8 cellular contexts compared by ENCODE assay signal in the genomic region with DNA sequence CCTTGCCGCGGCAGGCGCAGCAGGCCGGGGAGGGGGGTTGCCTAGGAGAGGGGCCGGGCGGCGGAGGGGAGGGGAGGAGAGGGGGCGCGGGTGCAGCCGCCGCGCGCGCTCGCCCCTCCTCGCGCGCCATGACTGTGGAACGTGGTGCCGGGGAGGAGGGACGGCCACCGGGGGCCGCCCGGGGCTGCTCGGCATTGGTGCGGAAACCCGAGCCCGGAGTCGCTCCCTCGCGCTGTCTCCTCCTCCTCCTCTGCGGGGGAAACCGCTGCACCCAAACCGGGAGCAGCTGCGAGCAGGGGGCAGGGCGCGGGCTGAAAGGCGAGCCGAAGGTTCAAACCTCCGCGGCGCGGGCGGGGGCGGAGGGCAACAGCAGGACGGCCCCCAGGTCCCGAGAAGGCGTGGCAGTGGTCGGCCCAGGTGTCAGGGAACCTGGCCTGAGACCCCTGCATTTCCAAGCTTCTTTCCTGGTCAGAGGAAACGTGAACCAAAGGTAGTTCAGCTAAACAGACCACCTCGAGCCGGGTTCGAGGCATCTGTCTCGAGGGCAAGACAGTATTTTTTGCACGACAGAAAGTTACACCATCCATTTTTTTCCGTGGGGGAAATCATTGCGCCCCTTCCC. TPM values are rescaled to one million over a fixed set of nuclear protein-coding genes. Genes with fewer than 3 reads are reported as not detected.
A peak's percentile ranks its signal among the peaks of the same experiment; 100 is the strongest.
DNase-seq lines count a peak whose midpoint lies in the region; ATAC-seq, FAIRE-seq and TF ChIP-seq lines count a peak whose summit lies in the region.

No MANE protein-coding gene starts in this region.

- POLR2A ChIA-PET in HEK293T (lab: Yijun Ruan, JAX) = interaction anchor here (0.8 to 3.9 kb wide), 16 partner anchors 11 to 236 kb away, joined by 3 to 27 read pairs (median 4); a partner anchor contains a TSS

- H3K27me3 ChIP-seq in astrocyte (ENCODE audit: insufficient read depth, low read length) = no peaks in the 10 kb centered on the region

- peaks cover 6% of the 10 kb centered on the region for H3K27me3 Mint-ChIP-seq in T-helper 1 cell treated with Interleukin-12 subunit alpha and Interleukin-12 subunit beta and Interleukin-4 antibody, amounts not matched to agents 30 μg/mL and 1 μg/mL, for 36 hours (ENCODE audit: low read depth)
- H3K27me3 Mint-ChIP-seq in astrocyte (ENCODE audit: low read depth, unreplicated experiment) = no peaks in the 10 kb centered on the region

- no peaks in the 10 kb centered on the region for H3K36me3 ChIP-seq in astrocyte (ENCODE audit: insufficient read depth, low read length)

- H4K20me1 ChIP-seq in astrocyte (ENCODE audit: insufficient read depth, low read length) = peaks cover 6% of the 10 kb centered on the region

- H3K79me2 ChIP-seq in astrocyte (ENCODE audit: insufficient read depth, low read length) = peaks cover 32% of the 10 kb centered on the region

- H3K4me1 ChIP-seq in astrocyte (ENCODE audit: insufficient read depth, low read length) = peaks cover 30% of the 10 kb centered on the region

- H3K27ac Mint-ChIP-seq in T-helper 1 cell treated with Interleukin-12 subunit alpha and Interleukin-12 subunit beta and Interleukin-4 antibody, amounts not matched to agents 30 μg/mL and 1 μg/mL, for 36 hours = peak overlapping the region; percentile 57
- H3K27ac Mint-ChIP-seq in astrocyte (ENCODE audit: unreplicated experiment) = peak overlapping the region; percentile 86

- ATAC-seq in HG02678 (IDR thresholded peaks at IDR 0.05; ENCODE audit: unreplicated experiment) = no peak

- H3K4me1 Mint-ChIP-seq in T-helper 1 cell treated with Interleukin-12 subunit alpha and Interleukin-12 subunit beta and Interleukin-4 antibody, amounts not matched to agents 30 μg/mL and 1 μg/mL, for 36 hours (ENCODE audit: low read depth) = peaks cover 31% of the 10 kb centered on the region
- peaks cover 18% of the 10 kb centered on the region for H3K4me1 Mint-ChIP-seq in astrocyte (ENCODE audit: low read depth, unreplicated experiment)

- peak overlapping the region; percentile 69 for H3K4me3 ChIP-seq in astrocyte (ENCODE audit: insufficient read depth, low read depth, low read length)
- H3K4me3 ChIP-seq in retinal pigment epithelial cell (ENCODE audit: low read length) = peak overlapping the region; percentile 83

- DNase-seq in ELR (ENCODE audit: low read depth) = peak; percentile 90
- DNase-seq in HEK293T (ENCODE audit: extremely low spot score) = peak; percentile 85
- DNase-seq in NCI-H1436 treated with DMSO at 0.1 percent for 48 hours (lab: John Stamatoyannopoulos, UW) = peak; percentile 70
- DNase-seq in astrocyte (ENCODE audit: low read depth) = peak; percentile 87
- peak; percentile 95 for DNase-seq in hepatic stellate cell (ENCODE audit: low spot score)
- DNase-seq in retinal pigment epithelial cell (ENCODE audit: low read depth) = peak; percentile 52

- H3K9me3 ChIP-seq in astrocyte (ENCODE audit: insufficient read depth, low read depth, low read length) = no peaks in the 10 kb centered on the region

- H2AFZ ChIP-seq in astrocyte (ENCODE audit: low read depth, low read length) = peak overlapping the region; percentile 83

- TF ChIP-seq CTCF in astrocyte (IDR thresholded peaks at IDR 0.05; ENCODE audit: insufficient read depth, low read depth, low read length) (no peak), retinal pigment epithelial cell (conservative IDR thresholded peaks at IDR 0.05; ENCODE audit: low read depth, low read length) (no peak)

- H3K9me3 Mint-ChIP-seq in T-helper 1 cell treated with Interleukin-12 subunit alpha and Interleukin-12 subunit beta and Interleukin-4 antibody, amounts not matched to agents 30 μg/mL and 1 μg/mL, for 36 hours = no peaks in the 10 kb centered on the region
- no peaks in the 10 kb centered on the region for H3K9me3 Mint-ChIP-seq in astrocyte (ENCODE audit: unreplicated experiment)

- no peak for FAIRE-seq in astrocyte (lab: Jason Lieb, UNC)

- H3K4me2 ChIP-seq in astrocyte (ENCODE audit: low read length) = peak overlapping the region; percentile 97

- CTCF ChIA-PET in HEK293T (lab: Yijun Ruan, JAX) = interaction anchor here (0.9 to 2.3 kb wide), 4 partner anchors 56 to 193 kb away, joined by 3 to 11 read pairs (median 3); no protein-coding TSS in a partner anchor

- H3K4me3 Mint-ChIP-seq in T-helper 1 cell treated with Interleukin-12 subunit alpha and Interleukin-12 subunit beta and Interleukin-4 antibody, amounts not matched to agents 30 μg/mL and 1 μg/mL, for 36 hours = peak overlapping the region; percentile 98
- H3K4me3 Mint-ChIP-seq in astrocyte (ENCODE audit: unreplicated experiment) = peak overlapping the region; percentile 81

- peak overlapping the region; percentile 85 for H3K27ac ChIP-seq in astrocyte (ENCODE audit: low read depth, low read length)

- H3K9ac ChIP-seq in astrocyte (ENCODE audit: low read length) = peak overlapping the region; percentile 87

- peaks cover 14% of the 10 kb centered on the region for H3K36me3 Mint-ChIP-seq in T-helper 1 cell treated with Interleukin-12 subunit alpha and Interleukin-12 subunit beta and Interleukin-4 antibody, amounts not matched to agents 30 μg/mL and 1 μg/mL, for 36 hours (ENCODE audit: low read depth)
- H3K36me3 Mint-ChIP-seq in astrocyte (ENCODE audit: low read depth, unreplicated experiment) = no peaks in the 10 kb centered on the region

TF ChIP-seq in HEK293T, 16 proteins besides CTCF, POLR2A, EP300 and RAD21:
- no peak for TF ChIP-seq HDGF (IDR thresholded peaks at IDR 0.05; ENCODE audit: borderline replicate concordance)
- no peak for TF ChIP-seq L3MBTL2 (conservative IDR thresholded peaks at IDR 0.05)
- TF ChIP-seq FOXM1 (IDR thresholded peaks at IDR 0.05; ENCODE audit: borderline replicate concordance) = no peak
- no peak for TF ChIP-seq SUZ12 (IDR thresholded peaks at IDR 0.05)
- TF ChIP-seq SP1 (IDR thresholded peaks at IDR 0.05) = no peak
- no peak for TF ChIP-seq LEF1 (IDR thresholded peaks at IDR 0.05; ENCODE audit: borderline replicate concordance)
- TF ChIP-seq NFRKB (IDR thresholded peaks at IDR 0.05) = no peak
- no peak for TF ChIP-seq ZNF384 (IDR thresholded peaks at IDR 0.05)
- TF ChIP-seq FOXA1 (IDR thresholded peaks at IDR 0.05) = no peak
- TF ChIP-seq TARDBP (IDR thresholded peaks at IDR 0.05) = no peak
- TF ChIP-seq CTBP1 (IDR thresholded peaks at IDR 0.05; ENCODE audit: borderline replicate concordance) = no peak
- TF ChIP-seq ELF4 (IDR thresholded peaks at IDR 0.05) = no peak
- TF ChIP-seq, protein P1, sequence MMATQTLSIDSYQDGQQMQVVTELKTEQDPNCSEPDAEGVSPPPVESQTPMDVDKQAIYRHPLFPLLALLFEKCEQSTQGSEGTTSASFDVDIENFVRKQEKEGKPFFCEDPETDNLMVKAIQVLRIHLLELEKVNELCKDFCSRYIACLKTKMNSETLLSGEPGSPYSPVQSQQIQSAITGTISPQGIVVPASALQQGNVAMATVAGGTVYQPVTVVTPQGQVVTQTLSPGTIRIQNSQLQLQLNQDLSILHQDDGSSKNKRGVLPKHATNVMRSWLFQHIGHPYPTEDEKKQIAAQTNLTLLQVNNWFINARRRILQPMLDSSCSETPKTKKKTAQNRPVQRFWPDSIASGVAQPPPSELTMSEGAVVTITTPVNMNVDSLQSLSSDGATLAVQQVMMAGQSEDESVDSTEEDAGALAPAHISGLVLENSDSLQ (IDR thresholded peaks at IDR 0.05) = no peak
- TF ChIP-seq FOXK2 (IDR thresholded peaks at IDR 0.05) = no peak
- TF ChIP-seq BHLHE40 (IDR thresholded peaks at IDR 0.05; ENCODE audit: borderline replicate concordance) = no peak
- no peak for TF ChIP-seq ARNT (IDR thresholded peaks at IDR 0.05)

RNA-seq across cellular contexts. Expression of a gene that starts 1.4 kb away (rescaled TPM):
- total RNA-seq in astrocyte = 7.7 and 8.6 TPM in 2 replicates
